ENCODE assay signal across 8 cellular contexts in genomic region chr16:21820908-21821465, GRCh38. TPM values are rescaled to one million over a fixed set of nuclear protein-coding genes. Genes with fewer than 3 reads are reported as not detected.
A peak's percentile ranks its signal among the peaks of the same experiment; 100 is the strongest.
DNase-seq lines count a peak whose midpoint lies in the region; ATAC-seq, FAIRE-seq and TF ChIP-seq lines count a peak whose summit lies in the region.
"Not testable (repeated sequence)": the region's sequence is repeated elsewhere in the genome, so short reads cannot be mapped to it uniquely, and the experiment has no call there.

No MANE protein-coding gene starts in this region.

- peak overlapping the region; percentile 98 to 99 (median 99) for H3K27ac Mint-ChIP-seq in CD4-positive, CD25-positive, alpha-beta regulatory T cell
- peak overlapping the region; percentile 99 for H3K27ac Mint-ChIP-seq in activated naive CD8-positive, alpha-beta T cell
- H3K27ac Mint-ChIP-seq in neural progenitor cell: peak overlapping the region; percentile 98

- H4K20me1 ChIP-seq in SU-DHL-6 (ENCODE audit: low read depth, low read length); endothelial cell of umbilical vein (replicated peaks; ENCODE audit: control insufficient read depth, extremely low read depth, insufficient read depth, low read length); keratinocyte (ENCODE audit: control insufficient read depth, extremely low read depth, insufficient read depth, low read length); neural progenitor cell (ENCODE audit: low read depth): not testable (repeated sequence)

- H3K9me3 ChIP-seq in CD4-positive, CD25-positive, alpha-beta regulatory T cell (ENCODE audit: control insufficient read depth in 2 of 2, low read length in 2 of 2); SU-DHL-6 (ENCODE audit: insufficient read depth, low read length); endothelial cell of umbilical vein (replicated peaks; ENCODE audit: control insufficient read depth, insufficient read depth, low read length); keratinocyte (ENCODE audit: control insufficient read depth, low read depth, low read length); neural progenitor cell (ENCODE audit: low read depth); subcutaneous abdominal adipose tissue (ENCODE audit: control insufficient read depth in 5 of 5, low read length in 5 of 5): not testable (repeated sequence)

- not testable (repeated sequence) for ATAC-seq in CD4-positive, CD25-positive, alpha-beta regulatory T cell (ENCODE audit: low read depth in 2 of 2)

- H3K79me2 ChIP-seq in SU-DHL-6 (ENCODE audit: insufficient read depth, low read length); endothelial cell of umbilical vein (ENCODE audit: control insufficient read depth, insufficient read depth, low read length); keratinocyte (ENCODE audit: control insufficient read depth, insufficient read depth, low read length): not testable (repeated sequence)
- peaks cover 13% of the 10 kb centered on the region for H3K79me2 ChIP-seq in neural progenitor cell (ENCODE audit: low read depth)

- H3F3A ChIP-seq in SU-DHL-6 (ENCODE audit: insufficient read depth); neural progenitor cell (ENCODE audit: low read depth): not testable (repeated sequence)

- not testable (repeated sequence) for TF ChIP-seq CTCF in SU-DHL-6 (IDR thresholded peaks at IDR 0.05; ENCODE audit: insufficient read depth, low read length, poor library complexity, severe bottlenecking); endothelial cell of umbilical vein (IDR thresholded peaks at IDR 0.05; ENCODE audit: extremely low read depth in 1 of 2, insufficient read depth in 1 of 2, low read depth in 1 of 2, low read length in 2 of 2); keratinocyte (optimal IDR thresholded peaks at IDR 0.05 in 1 of 3, IDR thresholded peaks at IDR 0.05 in 1 of 3, conservative IDR thresholded peaks at IDR 0.05 in 1 of 3; ENCODE audit: extremely low read depth in 1 of 3, insufficient read depth in 2 of 3, low read length in 3 of 3); neural progenitor cell (IDR thresholded peaks at IDR 0.05)

- not testable (repeated sequence) for H3K9me1 ChIP-seq in endothelial cell of umbilical vein (replicated peaks; ENCODE audit: control insufficient read depth, extremely low read depth, insufficient read depth, low read length); keratinocyte (ENCODE audit: control insufficient read depth, extremely low read depth, insufficient read depth, low read length)

- CTCF ChIA-PET in endothelial cell of umbilical vein (lab: Charles Lee): interaction anchor here (1.3 to 2.9 kb wide), 2 partner anchors 19 to 368 kb away, joined by 3 to 7 read pairs; no protein-coding TSS in a partner anchor

- not testable (repeated sequence) for H3K9me3 Mint-ChIP-seq in CD4-positive, CD25-positive, alpha-beta regulatory T cell; activated naive CD8-positive, alpha-beta T cell (ENCODE audit: low read depth); neural progenitor cell

- POLR2A ChIA-PET in endothelial cell of umbilical vein (lab: Charles Lee): not testable (repeated sequence)

- H3K27me3 Mint-ChIP-seq in CD4-positive, CD25-positive, alpha-beta regulatory T cell; activated naive CD8-positive, alpha-beta T cell; neural progenitor cell (ENCODE audit: insufficient read depth, low read depth): not testable (repeated sequence)

- peak overlapping the region; percentile 92 to 97 (median 93) for H3K4me3 Mint-ChIP-seq in CD4-positive, CD25-positive, alpha-beta regulatory T cell
- H3K4me3 Mint-ChIP-seq in activated naive CD8-positive, alpha-beta T cell: peak overlapping the region; percentile 96
- H3K4me3 Mint-ChIP-seq in neural progenitor cell: peak overlapping the region; percentile 92

- not testable (repeated sequence) for FAIRE-seq in HTR-8/SVneo (lab: Jason Lieb, UNC); endothelial cell of umbilical vein (lab: Jason Lieb, UNC); keratinocyte (lab: Jason Lieb, UNC)

- dilution Hi-C loops in endothelial cell of umbilical vein (cut with MboI; ENCODE audit: extremely low pct_ligation_motif_present, low sequenced_read_pairs); keratinocyte (cut with MboI; ENCODE audit: extremely low pct_ligation_motif_present, low sequenced_read_pairs): not testable (repeated sequence)

- intact Hi-C loops in endothelial cell of umbilical vein (cut with micrococcal nuclease): not testable (repeated sequence)

- peak overlapping the region; percentile 91 for H3K27ac ChIP-seq in CD4-positive, CD25-positive, alpha-beta regulatory T cell (ENCODE audit: insufficient read depth, low read length, poor library complexity, severe bottlenecking)
- H3K27ac ChIP-seq in SU-DHL-6 (ENCODE audit: low read depth, low read length) (peak overlapping the region; percentile 64; the same call in 1 of the 2 replicates), endothelial cell of umbilical vein (ENCODE audit: insufficient read depth, low read depth, low read length) (peak overlapping the region; percentile 64), subcutaneous abdominal adipose tissue (ENCODE audit: low read depth, low read length) (peak overlapping the region; percentile 75)
- not testable (repeated sequence) for H3K27ac ChIP-seq in keratinocyte (ENCODE audit: control insufficient read depth, insufficient read depth, low read length); neural progenitor cell

- peak overlapping the region; percentile 98 for H2AFZ ChIP-seq in SU-DHL-6 (ENCODE audit: low read depth, low read length, severe bottlenecking)
- H2AFZ ChIP-seq in endothelial cell of umbilical vein (ENCODE audit: low read depth, low read length): peak overlapping the region; percentile 53
- not testable (repeated sequence) for H2AFZ ChIP-seq in keratinocyte (ENCODE audit: control insufficient read depth, low read length)
- peak overlapping the region; percentile 90 for H2AFZ ChIP-seq in neural progenitor cell (replicated peaks)

- BruUV-seq in endothelial cell of umbilical vein (replicated peaks; lab: Mats Ljungman, UMichigan): not testable (repeated sequence)

- not testable (repeated sequence) for H3K4me1 ChIP-seq in CD4-positive, CD25-positive, alpha-beta regulatory T cell (ENCODE audit: control insufficient read depth, insufficient read depth, low read length, poor library complexity, severe bottlenecking); endothelial cell of umbilical vein (ENCODE audit: control insufficient read depth, extremely low read depth, insufficient read depth, low read length); keratinocyte (ENCODE audit: control insufficient read depth, extremely low read depth, insufficient read depth, low read length); neural progenitor cell
- H3K4me1 ChIP-seq in subcutaneous abdominal adipose tissue (ENCODE audit: control insufficient read depth in 5 of 5, insufficient read depth in 5 of 5, low read length in 5 of 5): peaks cover 0 to 15% (median 7%) of the 10 kb centered on the region in 5 donors

- not testable (repeated sequence) for H3K36me3 Mint-ChIP-seq in CD4-positive, CD25-positive, alpha-beta regulatory T cell; activated naive CD8-positive, alpha-beta T cell; neural progenitor cell

- not testable (repeated sequence) for TF ChIP-seq POLR2A in endothelial cell of umbilical vein (IDR thresholded peaks at IDR 0.05; ENCODE audit: low read depth, low read length)

- H3K4me2 ChIP-seq in SU-DHL-6 (ENCODE audit: low read depth, low read length, poor library complexity, severe bottlenecking) (peak overlapping the region; percentile 69), endothelial cell of umbilical vein (ENCODE audit: insufficient read depth, low read length) (peak overlapping the region; percentile 19), keratinocyte (ENCODE audit: control insufficient read depth, extremely low read depth, insufficient read depth, low read depth, low read length) (peak overlapping the region; percentile 85), neural progenitor cell (peak overlapping the region; percentile 68)

- not testable (repeated sequence) for H3K27me3 ChIP-seq in CD4-positive, CD25-positive, alpha-beta regulatory T cell (ENCODE audit: control insufficient read depth, insufficient read depth, low read length); SU-DHL-6 (ENCODE audit: low read length); endothelial cell of umbilical vein (ENCODE audit: control insufficient read depth in 2 of 2, insufficient read depth in 2 of 2, low read length in 2 of 2); keratinocyte (ENCODE audit: control insufficient read depth, extremely low read depth, insufficient read depth, low read length); neural progenitor cell; subcutaneous abdominal adipose tissue (ENCODE audit: control insufficient read depth in 5 of 5, insufficient read depth in 4 of 5, low read length in 5 of 5)

- not testable (repeated sequence) for DNase-seq in CD4-positive, CD25-positive, alpha-beta regulatory T cell; endothelial cell of umbilical vein (ENCODE audit: low read depth, low spot score); keratinocyte (ENCODE audit: low read depth, low spot score); neural progenitor cell (ENCODE audit: low spot score)
- peak; percentile 1 for DNase-seq in HTR-8/SVneo (ENCODE audit: insufficient read length, low spot score)

- not testable (repeated sequence) for H3K9me2 ChIP-seq in SU-DHL-6 (replicated peaks; ENCODE audit: insufficient read depth, low read length)

- peak overlapping the region; percentile 87 for H3K4me3 ChIP-seq in CD4-positive, CD25-positive, alpha-beta regulatory T cell (ENCODE audit: low read depth, low read length)
- H3K4me3 ChIP-seq in SU-DHL-6 (ENCODE audit: insufficient read depth, low read length, poor library complexity, severe bottlenecking) (peak overlapping the region; percentile 81), endothelial cell of umbilical vein (replicated peaks in 1 of 3; ENCODE audit: insufficient read depth in 1 of 3, low read depth in 1 of 3, low read length in 3 of 3) (peak overlapping the region in 2 of 3 experiments; percentile 42 to 49), keratinocyte (ENCODE audit: control insufficient read depth in 2 of 3, extremely low read depth in 1 of 3, insufficient read depth in 2 of 3, low read depth in 1 of 3, low read length in 3 of 3) (peak overlapping the region in 2 of 3 experiments; percentile 50 to 76), neural progenitor cell (peak overlapping the region; percentile 65), subcutaneous abdominal adipose tissue (ENCODE audit: low read depth in 1 of 5, low read length in 5 of 5) (peak overlapping the region; percentile 71 to 93 (median 78))

- H3K9ac ChIP-seq in SU-DHL-6 (ENCODE audit: low read length) (peak overlapping the region; percentile 88), endothelial cell of umbilical vein (replicated peaks; ENCODE audit: extremely low read depth, insufficient read depth, low read length) (peak overlapping the region; percentile 36), subcutaneous abdominal adipose tissue (ENCODE audit: low read length in 5 of 5) (peak overlapping the region in 3 of 5 donors; percentile 48 to 76 (median 74))
- H3K9ac ChIP-seq in keratinocyte (ENCODE audit: control insufficient read depth, extremely low read depth, insufficient read depth, low read length); neural progenitor cell: not testable (repeated sequence)

- H3K36me3 ChIP-seq in CD4-positive, CD25-positive, alpha-beta regulatory T cell (ENCODE audit: control insufficient read depth, insufficient read depth, low read length); SU-DHL-6 (ENCODE audit: low read length); endothelial cell of umbilical vein (ENCODE audit: control insufficient read depth in 2 of 2, extremely low read depth in 1 of 2, insufficient read depth in 2 of 2, low read length in 2 of 2); keratinocyte (ENCODE audit: control insufficient read depth in 2 of 2, extremely low read depth in 1 of 2, insufficient read depth in 2 of 2, low read length in 2 of 2); neural progenitor cell; subcutaneous abdominal adipose tissue (ENCODE audit: control insufficient read depth in 5 of 5, insufficient read depth in 5 of 5, low read length in 5 of 5): not testable (repeated sequence)

- peaks cover 13 to 37% (median 17%) of the 10 kb centered on the region in 4 donors for H3K4me1 Mint-ChIP-seq in CD4-positive, CD25-positive, alpha-beta regulatory T cell
- H3K4me1 Mint-ChIP-seq in activated naive CD8-positive, alpha-beta T cell (ENCODE audit: low read depth): peaks cover 19% of the 10 kb centered on the region
- not testable (repeated sequence) for H3K4me1 Mint-ChIP-seq in neural progenitor cell

RNA-seq across cellular contexts. Expression of gene NPIPB4, which starts 36.6 kb away (rescaled TPM):
- total RNA-seq in CD4-positive, CD25-positive, alpha-beta regulatory T cell: 411 TPM
- 1 to 10 TPM; 3.2 to 5.2 (median 4.1) TPM for polyA plus RNA-seq in CD4-positive, CD25-positive, alpha-beta regulatory T cell
- total RNA-seq in endothelial cell of umbilical vein (225 and 282 TPM in 2 replicates), neural progenitor cell (ENCODE audit: low replicate concordance) (9.8 and 11.0 TPM in 2 replicates)
- polyA plus RNA-seq in endothelial cell of umbilical vein (15.5 and 36.1 TPM in 2 replicates), keratinocyte (8.9 to 30.4 TPM (median 17.2 TPM) in 3 replicates)
- 16.1 and 18.8 TPM in 2 replicates for polyA plus RNA-seq in endothelial cell of umbilical vein (2011; cell fraction: cytosol; rRNA removed)
- 274 and 291 TPM in 2 replicates for polyA plus RNA-seq in endothelial cell of umbilical vein (2011; cell fraction: nucleus; rRNA removed)
- polyA plus RNA-seq in endothelial cell of umbilical vein (2012): 37.1 and 41.3 TPM in 2 replicates
- polyA minus RNA-seq in endothelial cell of umbilical vein (218 and 266 TPM in 2 replicates), keratinocyte (28.4 to 111 TPM (median 39.3 TPM) in 3 replicates)
- polyA minus RNA-seq in endothelial cell of umbilical vein (2011; cell fraction: cytosol; rRNA and poly(A)+ RNA removed): 27.2 TPM
- 225 and 363 TPM in 2 replicates for polyA minus RNA-seq in endothelial cell of umbilical vein (2011; cell fraction: nucleus; rRNA and poly(A)+ RNA removed)
- polyA plus RNA-seq in keratinocyte (2011; ENCODE audit: low read depth): 71.5 TPM
- 6.1 and 6.7 TPM in 2 replicates for polyA plus RNA-seq in keratinocyte (2011; cell fraction: cytosol; rRNA removed)
- 97.8 and 111 TPM in 2 replicates for polyA plus RNA-seq in keratinocyte (2011; cell fraction: nucleus; rRNA removed)
- polyA plus RNA-seq in keratinocyte (2012; ENCODE audit: low replicate concordance): 17.5 and 54.5 TPM in 2 replicates
- 9.6 TPM for polyA minus RNA-seq in keratinocyte (2011; cell fraction: cytosol; rRNA and poly(A)+ RNA removed)
- polyA minus RNA-seq in keratinocyte (2011; cell fraction: nucleus; rRNA and poly(A)+ RNA removed): 76.6 and 137 TPM in 2 replicates

Comparison
In these comparisons a context has a peak if more than half of its experiments do, and no peak if none do; other contexts are left out.
1. H3K4me2 ChIP-seq: peak in every context shown above with its lines; median percentile 85 in keratinocyte; 69 in SU-DHL-6; 68 in neural progenitor cell; 19 in endothelial cell of umbilical vein.
2. RNA of gene NPIPB4, which starts 36.6 kb away (total RNA-seq): 411 TPM in CD4-positive, CD25-positive, alpha-beta regulatory T cell (single experiment) and 225 to 282 TPM in endothelial cell of umbilical vein; 9.8 to 11.0 TPM in neural progenitor cell; every median in the first group is over 10 times any median in the second.
3. Peak in every context shown above with its lines, with median percentiles within 50 percentile points of each other: H3K4me3 ChIP-seq, H3K27ac Mint-ChIP-seq and H3K4me3 Mint-ChIP-seq.